ENCODE assay signal across 17 cellular contexts in genomic region chr5:83780681-83781080, GRCh38.
A peak's percentile ranks its signal among the peaks of the same experiment; 100 is the strongest.
DNase-seq lines count a peak whose midpoint lies in the region; ATAC-seq, FAIRE-seq and TF ChIP-seq lines count a peak whose summit lies in the region.
"Had no signal": no experiment of that assay in that cellular context is flagged by ENCODE, and none has a peak within 500 bp of the region (broad histone marks: within the 10 kb centered on the region; RNA-seq: fewer than 3 reads in every experiment).

No MANE protein-coding gene starts in this region.

- H3K79me2 ChIP-seq in smooth muscle cell (ENCODE audit: low read depth), result no peaks in the 10 kb centered on the region

- WGBS in smooth muscle cell (ENCODE audit: low lambda C conversion rate), result 85% methylated on average over 2 of the region's 2 CpGs
- WGBS in upper lobe of left lung, 2 donors, result 78% methylated on average over 2 of the region's 2 CpGs

- H3K9me3 ChIP-seq in smooth muscle cell (replicated peaks; ENCODE audit: low read depth) (no peaks in the 10 kb centered on the region), upper lobe of left lung (no peaks in the 10 kb centered on the region)
- H3K9me3 ChIP-seq: BLaER1 treated with 17β-estradiol and CSF1 and Interleukin-3, amounts not matched to agents 10 nM and 100 nM had no signal

- peak; percentile 23 for FAIRE-seq in H54 (lab: Jason Lieb, UNC)
- FAIRE-seq: D721Med, H1, HepG2 had no signal

- H3K4me1 ChIP-seq in smooth muscle cell (ENCODE audit: low read depth) (no peaks in the 10 kb centered on the region), upper lobe of left lung (no peaks in the 10 kb centered on the region)
- H3K4me1 ChIP-seq: HAP-1 had no signal

- TF ChIP-seq POLR2A in H54 (IDR thresholded peaks at IDR 0.05; ENCODE audit: low read depth, low read length) (no peak), upper lobe of left lung (IDR thresholded peaks at IDR 0.05) (no peak)

- no peak for ATAC-seq in upper lobe of left lung (ENCODE audit: low FRiP score in 2 of 2)
- ATAC-seq: CD8-positive, alpha-beta T cell; HepG2 had no signal

- DNase-seq in ELR (ENCODE audit: low read depth), result peak; percentile 22
- no peak for DNase-seq in H54 (ENCODE audit: insufficient read length, low spot score)
- DNase-seq in NCI-H2227 treated with DMSO at 0.1 percent for 48 hours (lab: John Stamatoyannopoulos, UW), result peak; percentile 24
- no peak for DNase-seq in smooth muscle cell (lab: John Stamatoyannopoulos, UW; ENCODE audit: unreplicated experiment)
- DNase-seq in SIG-M5 (lab: John Stamatoyannopoulos, UW), result no peak
- DNase-seq in upper lobe of left lung, result no peak
- no peak for DNase-seq in inferior parietal cortex (ENCODE audit: extremely low spot score)
- DNase-seq: CD8-positive, alpha-beta T cell; DMS153; DMS79; GF-D8; KG1 had no signal

- H3K27me3 ChIP-seq in smooth muscle cell (ENCODE audit: low read depth) (no peaks in the 10 kb centered on the region), upper lobe of left lung (no peaks in the 10 kb centered on the region)
- H3K27me3 ChIP-seq: BLaER1 treated with 17β-estradiol and CSF1 and Interleukin-3, amounts not matched to agents 10 nM and 100 nM had no signal

- H3K9ac ChIP-seq in smooth muscle cell (ENCODE audit: low read depth), result no peak overlapping the region
- H3K9ac ChIP-seq: BLaER1 treated with 17β-estradiol and CSF1 and Interleukin-3, amounts not matched to agents 10 nM and 100 nM had no signal

- no peak for TF ChIP-seq EP300 in upper lobe of left lung (IDR thresholded peaks at IDR 0.05)

- H3F3A ChIP-seq in smooth muscle cell (ENCODE audit: low read depth), result no peaks in the 10 kb centered on the region

- H4K20me1 ChIP-seq in smooth muscle cell (ENCODE audit: low read depth), result no peaks in the 10 kb centered on the region
- H4K20me1 ChIP-seq: BLaER1 treated with 17β-estradiol and CSF1 and Interleukin-3, amounts not matched to agents 10 nM and 100 nM had no signal

- H3K4me3 ChIP-seq in smooth muscle cell, result no peak overlapping the region
- H3K4me3 ChIP-seq in upper lobe of left lung, result no peak overlapping the region
- H3K4me3 ChIP-seq: BLaER1 treated with 17β-estradiol and CSF1 and Interleukin-3, amounts not matched to agents 10 nM and 100 nM; HAP-1 had no signal

- H3K36me3 ChIP-seq in smooth muscle cell (ENCODE audit: low read depth) (no peaks in the 10 kb centered on the region), upper lobe of left lung (no peaks in the 10 kb centered on the region)
- H3K36me3 ChIP-seq: BLaER1 treated with 17β-estradiol and CSF1 and Interleukin-3, amounts not matched to agents 10 nM and 100 nM; HAP-1 had no signal

- H3K27ac ChIP-seq in smooth muscle cell (ENCODE audit: low read depth), result no peak overlapping the region
- H3K27ac ChIP-seq in upper lobe of left lung, result no peak overlapping the region
- H3K27ac ChIP-seq: BLaER1 treated with 17β-estradiol and CSF1 and Interleukin-3, amounts not matched to agents 10 nM and 100 nM had no signal

- H3K4me2 ChIP-seq in smooth muscle cell, result no peak overlapping the region
- H3K4me2 ChIP-seq: BLaER1 treated with 17β-estradiol and CSF1 and Interleukin-3, amounts not matched to agents 10 nM and 100 nM had no signal

- H2AFZ ChIP-seq in smooth muscle cell (ENCODE audit: low read depth), result peak overlapping the region; percentile 62

- TF ChIP-seq CTCF in smooth muscle cell (IDR thresholded peaks at IDR 0.05; ENCODE audit: borderline replicate concordance, insufficient read depth, poor library complexity, severe bottlenecking) (no peak), upper lobe of left lung (IDR thresholded peaks at IDR 0.05) (no peak)

Comparison
In these comparisons a context has a peak if more than half of its experiments do, and no peak if none do; other contexts are left out.
1. DNase-seq: peak in ELR (single experiment) and NCI-H2227 treated with DMSO at 0.1 percent for 48 hours (single experiment); none in H54 (single experiment), smooth muscle cell (single experiment), SIG-M5 (single experiment), upper lobe of left lung (0 of 2) and inferior parietal cortex (single experiment).